In genomic region chr12:131943876-131944275, GRCh38 we compare ENCODE assay signal across 15 cellular contexts.
"Had no signal": no experiment of that assay in that cellular context is flagged by ENCODE, and none has a peak within 500 bp of the region (broad histone marks: within the 10 kb centered on the region; RNA-seq: fewer than 3 reads in every experiment).

No MANE protein-coding gene starts in this region.

- ATAC-seq: activated CD8-positive, alpha-beta T cell treated with anti-CD3 and anti-CD28 coated beads, Interleukin-2, amount 10 ng/mL, durations not matched to agents 7 days and 5 days; stimulated activated naive CD8-positive, alpha-beta T cell treated with anti-CD3 and anti-CD28 coated beads, Interleukin-15, amount 100 ng/mL, for 72 hours had no signal

- H3K4me3 Mint-ChIP-seq: activated CD8-positive, alpha-beta T cell treated with anti-CD3 and anti-CD28 coated beads, Interleukin-2, amount 10 ng/mL, durations not matched to agents 7 days and 5 days; activated naive CD4-positive, alpha-beta T cell treated with anti-CD3 and anti-CD28 coated beads, Interleukin-2, amount 10 ng/mL, durations not matched to agents 7 days and 5 days; stimulated activated naive CD8-positive, alpha-beta T cell treated with anti-CD3 and anti-CD28 coated beads, Interleukin-15, amount 100 ng/mL, for 72 hours; T-helper 1 cell treated with Interleukin-12 subunit alpha and Interleukin-12 subunit beta and Interleukin-4 antibody, amounts not matched to agents 30 μg/mL and 1 μg/mL, for 36 hours had no signal

- H3K27ac ChIP-seq: adrenal gland, cardiac muscle cell, esophagus muscularis mucosa, parathyroid adenoma, thoracic aorta, WERI-Rb-1 had no signal

- H3K27me3 Mint-ChIP-seq: activated naive CD4-positive, alpha-beta T cell treated with anti-CD3 and anti-CD28 coated beads, Interleukin-2, amount 10 ng/mL, durations not matched to agents 7 days and 5 days; stimulated activated naive CD8-positive, alpha-beta T cell treated with anti-CD3 and anti-CD28 coated beads, Interleukin-15, amount 100 ng/mL, for 72 hours had no signal

- DNase-seq: activated CD4-positive, alpha-beta T cell treated with anti-CD3 and anti-CD28 coated beads for 4 hours; activated CD8-positive, alpha-beta T cell treated with anti-CD3 and anti-CD28 coated beads, Interleukin-2, amount 10 ng/mL, durations not matched to agents 7 days and 5 days; hippocampal formation; SIG-M5; small intestine; WERI-Rb-1 had no signal

- H3K4me3 ChIP-seq: adrenal gland, cardiac muscle cell, esophagus muscularis mucosa, lung, thoracic aorta had no signal

- H3K27ac Mint-ChIP-seq: activated CD8-positive, alpha-beta T cell treated with anti-CD3 and anti-CD28 coated beads, Interleukin-2, amount 10 ng/mL, durations not matched to agents 7 days and 5 days; activated naive CD4-positive, alpha-beta T cell treated with anti-CD3 and anti-CD28 coated beads, Interleukin-2, amount 10 ng/mL, durations not matched to agents 7 days and 5 days; stimulated activated naive CD8-positive, alpha-beta T cell treated with anti-CD3 and anti-CD28 coated beads, Interleukin-15, amount 100 ng/mL, for 72 hours; T-helper 1 cell treated with Interleukin-12 subunit alpha and Interleukin-12 subunit beta and Interleukin-4 antibody, amounts not matched to agents 30 μg/mL and 1 μg/mL, for 36 hours had no signal

- H3K27me3 ChIP-seq: adrenal gland, cardiac muscle cell, esophagus muscularis mucosa had no signal

- H3K4me1 ChIP-seq: parathyroid adenoma had no signal

- H3K9me3 Mint-ChIP-seq: activated naive CD4-positive, alpha-beta T cell treated with anti-CD3 and anti-CD28 coated beads, Interleukin-2, amount 10 ng/mL, durations not matched to agents 7 days and 5 days; stimulated activated naive CD8-positive, alpha-beta T cell treated with anti-CD3 and anti-CD28 coated beads, Interleukin-15, amount 100 ng/mL, for 72 hours; T-helper 1 cell treated with Interleukin-12 subunit alpha and Interleukin-12 subunit beta and Interleukin-4 antibody, amounts not matched to agents 30 μg/mL and 1 μg/mL, for 36 hours had no signal

- H3K9me3 ChIP-seq: adrenal gland, esophagus muscularis mucosa, thoracic aorta had no signal
